In the genomic region with DNA sequence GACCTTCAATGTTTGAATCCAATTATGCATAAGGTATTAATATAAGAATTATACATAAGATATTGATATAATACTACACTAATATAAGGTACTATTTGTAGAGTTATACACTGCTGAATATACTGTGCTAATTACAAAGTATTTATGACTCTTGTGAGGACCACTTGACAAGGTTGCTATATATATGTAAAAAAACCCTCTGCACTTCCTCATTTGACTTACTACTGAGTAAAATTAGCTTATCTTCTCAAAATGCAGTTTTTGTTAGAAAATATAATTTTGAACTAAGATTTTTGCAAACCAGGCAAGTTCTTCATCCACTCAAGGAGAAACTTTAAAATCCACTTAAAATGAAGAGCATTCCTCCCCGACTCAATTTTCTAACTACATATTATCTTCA, we compare ENCODE assay signal across 29 cellular contexts.
"Had no signal": no experiment of that assay in that cellular context is flagged by ENCODE, and none has a peak within 500 bp of the region (broad histone marks: within the 10 kb centered on the region; RNA-seq: fewer than 3 reads in every experiment).

No MANE protein-coding gene starts in this region.

- H3K4me1 Mint-ChIP-seq: activated CD4-positive, alpha-beta T cell treated with anti-CD3 and anti-CD28 coated beads, Interleukin-2, amount 10 ng/mL, durations not matched to agents 24 days and 14 days; activated naive CD8-positive, alpha-beta T cell treated with anti-CD3 and anti-CD28 coated beads, Interleukin-2, amount 10 ng/mL, durations not matched to agents 7 days and 5 days; activated T-helper 17 cell treated with anti-CD3 and anti-CD28 coated beads, Interleukin-2, amount 50 U/mL, for 72 hours; central memory CD8-positive, alpha-beta T cell had no signal

- H3K9me3 Mint-ChIP-seq: activated CD4-positive, alpha-beta T cell treated with anti-CD3 and anti-CD28 coated beads, Interleukin-2, amount 10 ng/mL, durations not matched to agents 24 days and 14 days; activated CD8-positive, alpha-beta T cell treated with anti-CD3 and anti-CD28 coated beads for 36 hours; activated naive CD8-positive, alpha-beta T cell treated with anti-CD3 and anti-CD28 coated beads, Interleukin-2, amount 10 ng/mL, durations not matched to agents 7 days and 5 days; activated T-cell treated with anti-CD3 and anti-CD28 coated beads, Interleukin-2, amount 50 U/mL, for 72 hours; activated T-helper 17 cell treated with anti-CD3 and anti-CD28 coated beads, Interleukin-2, amount 50 U/mL, for 72 hours; central memory CD8-positive, alpha-beta T cell; T-helper 1 cell treated with Interleukin-12 subunit alpha and Interleukin-12 subunit beta and Interleukin-4 antibody, amounts not matched to agents 30 μg/mL and 1 μg/mL, for 36 hours; T-helper 2 cell treated with Interferon-gamma antibody and Interleukin-4, amounts not matched to agents 5 μg/mL and 100 μg/mL, for 36 hours had no signal

- DNase-seq: activated CD4-positive, alpha-beta T cell treated with anti-CD3 and anti-CD28 coated beads, Interleukin-2, amount 10 ng/mL, durations not matched to agents 24 days and 14 days; activated CD4-positive, alpha-beta T cell treated with anti-CD3 and anti-CD28 coated beads, Interleukin-2, amount 50 U/mL, for 4 hours; activated CD8-positive, alpha-beta T cell treated with anti-CD3 and anti-CD28 coated beads for 36 hours; activated effector memory CD4-positive, alpha-beta T cell treated with anti-CD3 and anti-CD28 coated beads, Interleukin-2, amount 50 U/mL, for 16 hours; activated naive CD4-positive, alpha-beta T cell; activated naive CD4-positive, alpha-beta T cell treated with anti-CD3 and anti-CD28 coated beads, Interleukin-2, amount 50 U/mL, for 16 hours; activated naive CD8-positive, alpha-beta T cell treated with anti-CD3 and anti-CD28 coated beads, Interleukin-2, amount 10 ng/mL, durations not matched to agents 7 days and 5 days; activated T-cell treated with anti-CD3 and anti-CD28 coated beads, Interleukin-2, amount 50 U/mL, for 1 hour; activated T-cell treated with anti-CD3 and anti-CD28 coated beads, Interleukin-2, amount 50 U/mL, for 72 hours; amygdala; colonic mucosa; Karpas-422; KBM-7; MG63; NCI-H1048; NCI-H1105 treated with DMSO at 0.1 percent for 48 hours; NCI-H1436; NCI-H1694; NCI-H1930; NCI-H2081 treated with DMSO at 0.1 percent for 48 hours; NCI-H226; NCI-H446 treated with DMSO at 0.1 percent for 48 hours; SHP77; SJCRH30; WERI-Rb-1 had no signal

- ATAC-seq: activated CD8-positive, alpha-beta T cell treated with anti-CD3 and anti-CD28 coated beads for 36 hours; activated T-cell treated with anti-CD3 and anti-CD28 coated beads, Interleukin-2, amount 50 U/mL, for 72 hours; activated T-helper 17 cell treated with anti-CD3 and anti-CD28 coated beads, Interleukin-2, amount 50 U/mL, for 72 hours had no signal

- H3K4me3 Mint-ChIP-seq: activated CD4-positive, alpha-beta T cell treated with anti-CD3 and anti-CD28 coated beads, Interleukin-2, amount 10 ng/mL, durations not matched to agents 24 days and 14 days; activated CD8-positive, alpha-beta T cell treated with anti-CD3 and anti-CD28 coated beads for 36 hours; activated naive CD8-positive, alpha-beta T cell treated with anti-CD3 and anti-CD28 coated beads, Interleukin-2, amount 10 ng/mL, durations not matched to agents 7 days and 5 days; activated T-cell treated with anti-CD3 and anti-CD28 coated beads, Interleukin-2, amount 50 U/mL, for 72 hours; activated T-helper 17 cell treated with anti-CD3 and anti-CD28 coated beads, Interleukin-2, amount 50 U/mL, for 72 hours; central memory CD8-positive, alpha-beta T cell; T-helper 1 cell treated with Interleukin-12 subunit alpha and Interleukin-12 subunit beta and Interleukin-4 antibody, amounts not matched to agents 30 μg/mL and 1 μg/mL, for 36 hours; T-helper 2 cell treated with Interferon-gamma antibody and Interleukin-4, amounts not matched to agents 5 μg/mL and 100 μg/mL, for 36 hours had no signal

- H3K27ac Mint-ChIP-seq: activated CD4-positive, alpha-beta T cell treated with anti-CD3 and anti-CD28 coated beads, Interleukin-2, amount 10 ng/mL, durations not matched to agents 24 days and 14 days; activated CD8-positive, alpha-beta T cell treated with anti-CD3 and anti-CD28 coated beads for 36 hours; activated naive CD8-positive, alpha-beta T cell treated with anti-CD3 and anti-CD28 coated beads, Interleukin-2, amount 10 ng/mL, durations not matched to agents 7 days and 5 days; activated T-cell treated with anti-CD3 and anti-CD28 coated beads, Interleukin-2, amount 50 U/mL, for 72 hours; activated T-helper 17 cell treated with anti-CD3 and anti-CD28 coated beads, Interleukin-2, amount 50 U/mL, for 72 hours; T-helper 1 cell treated with Interleukin-12 subunit alpha and Interleukin-12 subunit beta and Interleukin-4 antibody, amounts not matched to agents 30 μg/mL and 1 μg/mL, for 36 hours; T-helper 2 cell treated with Interferon-gamma antibody and Interleukin-4, amounts not matched to agents 5 μg/mL and 100 μg/mL, for 36 hours had no signal

- H3K27me3 Mint-ChIP-seq: activated CD4-positive, alpha-beta T cell treated with anti-CD3 and anti-CD28 coated beads, Interleukin-2, amount 10 ng/mL, durations not matched to agents 24 days and 14 days; activated CD8-positive, alpha-beta T cell treated with anti-CD3 and anti-CD28 coated beads for 36 hours; activated naive CD8-positive, alpha-beta T cell treated with anti-CD3 and anti-CD28 coated beads, Interleukin-2, amount 10 ng/mL, durations not matched to agents 7 days and 5 days; activated T-helper 17 cell treated with anti-CD3 and anti-CD28 coated beads, Interleukin-2, amount 50 U/mL, for 72 hours; central memory CD8-positive, alpha-beta T cell had no signal
